24 cellular contexts compared by ENCODE assay signal in genomic region chr22:36084717-36085116, GRCh38.
"Had no signal": no experiment of that assay in that cellular context is flagged by ENCODE, and none has a peak within 500 bp of the region (broad histone marks: within the 10 kb centered on the region; RNA-seq: fewer than 3 reads in every experiment).

No MANE protein-coding gene starts in this region.

- H2AFZ ChIP-seq: neural progenitor cell had no signal

- ATAC-seq: gastroesophageal sphincter; left ventricle myocardium superior; natural killer cell treated with Interleukin-12 subunit alpha and Interleukin-12 subunit beta and Interleukin-15 and Interleukin-18, amount 100 ng/mL, for 72 hours; pancreas; psoas muscle; sciatic nerve had no signal

- H3K4me1 ChIP-seq: gastroesophageal sphincter, neural progenitor cell, pancreas, psoas muscle had no signal

- H3K27ac ChIP-seq: gastroesophageal sphincter, neural progenitor cell, pancreas, psoas muscle, stomach had no signal

- FAIRE-seq: pancreas, urothelium cell line had no signal

- H3K4me3 ChIP-seq: esophagus squamous epithelium, gastroesophageal sphincter, lung, neural progenitor cell, pancreas, psoas muscle, stomach had no signal

- H3K9me3 ChIP-seq: esophagus squamous epithelium, gastroesophageal sphincter, pancreas, psoas muscle, stomach had no signal

- H3K36me3 ChIP-seq: esophagus squamous epithelium, gastroesophageal sphincter, neural progenitor cell, pancreas, stomach had no signal

- DNase-seq: cortex of kidney; effector memory CD4-positive, alpha-beta T cell; esophagus squamous epithelium; foreskin fibroblast; glutamatergic neuron; islet precursor cell; left ventricle myocardium superior; mesenchymal stem cell; midbrain; nucleus accumbens; pancreas; psoas muscle; retina; stimulated activated CD4-positive, alpha-beta T cell treated with anti-CD3 and anti-CD28 coated beads, Interleukin-2, amount 100 ng/mL, for 24 hours; stimulated activated CD4-positive, alpha-beta T cell treated with anti-CD3 and anti-CD28 coated beads, Interleukin-4, amount 100 ng/mL, for 4 hours; stimulated activated naive CD4-positive, alpha-beta T cell; stomach; substantia nigra had no signal

- H3K4me2 ChIP-seq: neural progenitor cell had no signal

- H3K27me3 ChIP-seq: esophagus squamous epithelium, gastroesophageal sphincter, neural progenitor cell, pancreas, stomach had no signal

- H3K9ac ChIP-seq: neural progenitor cell had no signal
